Comparison of ENCODE assay signal across 1 cellular context in the genomic region with DNA sequence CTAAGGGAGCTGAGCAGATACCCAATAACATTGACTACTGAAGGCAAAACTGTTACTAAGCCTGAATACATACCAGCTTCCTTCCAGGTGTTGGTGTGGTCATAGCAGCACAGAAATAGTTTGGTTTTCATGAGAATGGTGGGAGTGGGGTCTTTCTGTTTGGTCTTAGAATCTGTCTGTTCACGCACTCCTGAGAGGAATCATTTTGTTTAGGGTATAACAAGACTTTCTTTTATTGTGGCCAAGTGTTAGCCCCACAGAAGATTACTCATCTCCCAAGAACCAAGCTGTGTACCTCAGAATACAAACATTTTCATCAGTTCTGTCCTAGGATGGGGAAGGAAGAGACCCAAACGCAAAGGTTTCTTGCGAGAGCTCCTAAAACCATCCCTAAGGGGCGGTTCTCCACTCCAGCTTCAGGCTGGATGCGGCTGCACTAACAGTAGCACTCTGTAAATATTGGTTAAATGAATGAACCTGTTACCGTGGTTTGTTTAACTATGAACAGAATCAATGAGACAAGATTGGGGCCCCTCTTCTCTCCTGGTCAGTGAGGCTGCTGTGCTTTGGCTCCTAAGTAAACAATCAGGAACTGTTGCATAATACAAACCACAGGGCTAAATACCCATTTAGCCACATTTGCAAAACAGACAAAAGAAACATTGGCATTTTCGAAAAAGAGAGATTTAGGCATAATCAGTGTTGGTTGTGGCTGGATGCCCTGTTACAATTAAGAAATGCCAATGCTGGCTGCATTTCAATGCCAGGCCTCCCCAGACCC.
A peak's percentile ranks its signal among the peaks of the same experiment; 100 is the strongest.
TF ChIP-seq lines count a peak whose summit lies in the region.

No MANE protein-coding gene starts in this region.

TF ChIP-seq in HepG2, 621 proteins besides CTCF, POLR2A, EP300 and RAD21 (continued from another document and continues in another):
- TF ChIP-seq FOXA3 (CRISPR knock-in tag; IDR thresholded peaks at IDR 0.05): peak; percentile 99
- TF ChIP-seq ZNF550 (CRISPR knock-in tag; IDR thresholded peaks at IDR 0.05; ENCODE audit: borderline replicate concordance): no peak
- TF ChIP-seq ARNTL (CRISPR knock-in tag; IDR thresholded peaks at IDR 0.05): peak; percentile 86
- TF ChIP-seq ZNF224 (CRISPR knock-in tag; IDR thresholded peaks at IDR 0.05): peak; percentile 92
- TF ChIP-seq ZNF547 (CRISPR knock-in tag; IDR thresholded peaks at IDR 0.05): peak; percentile 85
- no peak for TF ChIP-seq ZNF367 (CRISPR knock-in tag; IDR thresholded peaks at IDR 0.05; ENCODE audit: borderline replicate concordance)
- TF ChIP-seq DBP (CRISPR knock-in tag; IDR thresholded peaks at IDR 0.05; ENCODE audit: not compliant biosample characterization): no peak
- no peak for TF ChIP-seq CAMTA2 (CRISPR knock-in tag; IDR thresholded peaks at IDR 0.05; ENCODE audit: borderline replicate concordance)
- TF ChIP-seq ZNF549 (CRISPR knock-in tag; IDR thresholded peaks at IDR 0.05): no peak
- TF ChIP-seq, protein P1, sequence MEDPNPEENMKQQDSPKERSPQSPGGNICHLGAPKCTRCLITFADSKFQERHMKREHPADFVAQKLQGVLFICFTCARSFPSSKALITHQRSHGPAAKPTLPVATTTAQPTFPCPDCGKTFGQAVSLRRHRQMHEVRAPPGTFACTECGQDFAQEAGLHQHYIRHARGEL (CRISPR knock-in tag; IDR thresholded peaks at IDR 0.05): no peak
- TF ChIP-seq ZNF839 (CRISPR knock-in tag; IDR thresholded peaks at IDR 0.05; ENCODE audit: borderline replicate concordance): no peak
- no peak for TF ChIP-seq DZIP1 (CRISPR knock-in tag; IDR thresholded peaks at IDR 0.05)
- no peak; the same call in 1 of the 2 replicates for TF ChIP-seq ZBTB3 (CRISPR knock-in tag; IDR thresholded peaks at IDR 0.05; ENCODE audit: borderline replicate concordance, low read depth)
- TF ChIP-seq CENPX (CRISPR knock-in tag; IDR thresholded peaks at IDR 0.05): no peak
- no peak for TF ChIP-seq FOXM1 (CRISPR knock-in tag; IDR thresholded peaks at IDR 0.05)
- TF ChIP-seq ZNF780A (CRISPR knock-in tag; IDR thresholded peaks at IDR 0.05): no peak
- no peak for TF ChIP-seq NFYB (CRISPR knock-in tag; IDR thresholded peaks at IDR 0.05)
- no peak for TF ChIP-seq SSRP1 (CRISPR knock-in tag; IDR thresholded peaks at IDR 0.05)
- TF ChIP-seq ETS1 (CRISPR knock-in tag; IDR thresholded peaks at IDR 0.05): 0 out of 2 replicates have a peak, but pooled peaks have one; percentile 47
- peak; percentile 48 for TF ChIP-seq ZNF33B (CRISPR knock-in tag; IDR thresholded peaks at IDR 0.05)
- TF ChIP-seq SPEN (CRISPR knock-in tag; IDR thresholded peaks at IDR 0.05; ENCODE audit: low read depth): peak; percentile 71
- TF ChIP-seq MEIS2 (CRISPR knock-in tag; IDR thresholded peaks at IDR 0.05): peak; percentile 94
- TF ChIP-seq SMC3 (IDR thresholded peaks at IDR 0.05; ENCODE audit: low read length): peak; percentile 18; the same call in 1 of the 2 replicates
- no peak for TF ChIP-seq SOX6 (IDR thresholded peaks at IDR 0.05)
- TF ChIP-seq SOX6 (CRISPR knock-in tag; IDR thresholded peaks at IDR 0.05): peak; percentile 98
- TF ChIP-seq MIER2 (CRISPR knock-in tag; IDR thresholded peaks at IDR 0.05): peak; percentile 89
- TF ChIP-seq RAD51 (IDR thresholded peaks at IDR 0.05; ENCODE audit: borderline replicate concordance): no peak
- TF ChIP-seq FOXJ3 (CRISPR knock-in tag; IDR thresholded peaks at IDR 0.05; ENCODE audit: borderline replicate concordance): peak; percentile 99
- peak; percentile 63; the same call in 1 of the 2 replicates for TF ChIP-seq KLF9 (CRISPR knock-in tag; IDR thresholded peaks at IDR 0.05; ENCODE audit: low read depth)
- TF ChIP-seq ZUFSP (CRISPR knock-in tag; IDR thresholded peaks at IDR 0.05; ENCODE audit: borderline replicate concordance): no peak
- no peak for TF ChIP-seq CREBL2 (CRISPR knock-in tag; IDR thresholded peaks at IDR 0.05; ENCODE audit: borderline replicate concordance)
- peak; percentile 29; the same call in 1 of the 2 replicates for TF ChIP-seq ZNF121 (CRISPR knock-in tag; IDR thresholded peaks at IDR 0.05)
- no peak for TF ChIP-seq ZNF646 (CRISPR knock-in tag; IDR thresholded peaks at IDR 0.05)
- peak; percentile 97; the same call in 1 of the 2 replicates for TF ChIP-seq HBP1 (CRISPR knock-in tag; IDR thresholded peaks at IDR 0.05; ENCODE audit: low read depth)
- TF ChIP-seq SNAPC4 (CRISPR knock-in tag; IDR thresholded peaks at IDR 0.05): no peak
- TF ChIP-seq ZNF253 (CRISPR knock-in tag; IDR thresholded peaks at IDR 0.05; ENCODE audit: borderline replicate concordance): no peak
- peak; percentile 58; the same call in 1 of the 2 replicates for TF ChIP-seq ZNF7 (CRISPR knock-in tag; IDR thresholded peaks at IDR 0.05)
- no peak for TF ChIP-seq ZNF383 (CRISPR knock-in tag; IDR thresholded peaks at IDR 0.05; ENCODE audit: borderline replicate concordance)
